ENCODE assay signal across 21 cellular contexts in the genomic region with DNA sequence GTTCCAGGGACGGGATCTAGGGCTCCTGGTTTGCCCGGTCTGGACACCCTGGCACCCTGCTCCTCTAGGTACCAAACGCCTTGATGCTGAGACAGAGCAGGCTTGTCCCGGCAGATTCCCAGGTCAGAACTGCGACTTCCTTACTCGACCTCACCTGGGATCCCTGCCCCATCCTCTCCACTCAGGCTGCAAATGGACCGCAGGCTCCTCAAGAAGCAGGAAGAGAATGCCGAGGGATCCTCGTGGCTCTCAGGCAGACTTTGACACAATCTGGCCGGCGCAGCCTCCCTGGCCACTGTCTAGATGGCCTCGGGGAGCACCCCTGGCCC. TPM values are rescaled to one million over a fixed set of nuclear protein-coding genes. Genes with fewer than 3 reads are reported as not detected.
A peak's percentile ranks its signal among the peaks of the same experiment; 100 is the strongest.
DNase-seq lines count a peak whose midpoint lies in the region; ATAC-seq, FAIRE-seq and TF ChIP-seq lines count a peak whose summit lies in the region.
"Had no signal": no experiment of that assay in that cellular context is flagged by ENCODE, and none has a peak within 500 bp of the region (broad histone marks: within the 10 kb centered on the region; RNA-seq: fewer than 3 reads in every experiment).

No MANE protein-coding gene starts in this region.

- no peak overlapping the region for H3K4me2 ChIP-seq in BLaER1

- peak; percentile 14 for ATAC-seq in foreskin keratinocyte
- ATAC-seq in memory B cell (ENCODE audit: low read depth): no peak
- no peak for ATAC-seq in GM21526 (IDR thresholded peaks at IDR 0.05; ENCODE audit: low FRiP score, unreplicated experiment)

- H3K9me3 Mint-ChIP-seq in memory B cell: no peaks in the 10 kb centered on the region
- H3K9me3 Mint-ChIP-seq: activated CD4-positive, alpha-beta memory T cell treated with anti-CD3 and anti-CD28 coated beads, Interleukin-2, amount 10 ng/mL, durations not matched to agents 7 days and 5 days had no signal

- H3K4me3 ChIP-seq in BLaER1 (0 out of 2 replicates have a peak overlapping the region, but pooled peaks have one; percentile 41), HUES48 (ENCODE audit: low read depth, low read length) (peak overlapping the region; percentile 72)
- H3K4me3 ChIP-seq: lung had no signal

- H3K9ac ChIP-seq in BLaER1 (no peak overlapping the region), HUES48 (ENCODE audit: low read depth, low read length) (no peak overlapping the region)

- no peak for TF ChIP-seq CTCF in foreskin keratinocyte (conservative IDR thresholded peaks at IDR 0.05)

- FAIRE-seq in GM12891 (lab: Jason Lieb, UNC): no peak
- FAIRE-seq: RCC 7860 had no signal

- H4K20me1 ChIP-seq in BLaER1: peaks cover 4% of the 10 kb centered on the region; the same call in 1 of the 2 replicates

- peaks cover 17% of the 10 kb centered on the region for H3K27me3 Mint-ChIP-seq in memory B cell

- peaks cover 1% of the 10 kb centered on the region for H3K36me3 Mint-ChIP-seq in memory B cell

- H3K9me3 ChIP-seq in BLaER1 (peaks cover 23% of the 10 kb centered on the region), HUES48 (ENCODE audit: control insufficient read depth, insufficient read depth, low read length) (no peaks in the 10 kb centered on the region)
- H3K9me3 ChIP-seq: neutrophil had no signal

- H3K4me1 ChIP-seq in BLaER1: no peaks in the 10 kb centered on the region
- peaks cover 34% of the 10 kb centered on the region for H3K4me1 ChIP-seq in HUES48 (ENCODE audit: control insufficient read depth, insufficient read depth, low read length)
- H3K4me1 ChIP-seq in foreskin keratinocyte: no peaks in the 10 kb centered on the region

- H3K27ac Mint-ChIP-seq in memory B cell: no peak overlapping the region
- H3K27ac Mint-ChIP-seq: activated CD4-positive, alpha-beta memory T cell treated with anti-CD3 and anti-CD28 coated beads, Interleukin-2, amount 10 ng/mL, durations not matched to agents 7 days and 5 days had no signal

- H3K27me3 ChIP-seq in BLaER1 (peaks cover 64% of the 10 kb centered on the region), HUES48 (ENCODE audit: control insufficient read depth, insufficient read depth, low read length) (peaks cover 35% of the 10 kb centered on the region), foreskin keratinocyte (peaks cover 92% of the 10 kb centered on the region)

- peaks cover 9% of the 10 kb centered on the region for H3K4me1 Mint-ChIP-seq in memory B cell

- H3K27ac ChIP-seq in BLaER1 (no peak overlapping the region), HUES48 (ENCODE audit: low read depth, low read length) (peak overlapping the region; percentile 84), foreskin keratinocyte (no peak overlapping the region)
- H3K27ac ChIP-seq: neutrophil had no signal

- H3K4me3 Mint-ChIP-seq in memory B cell: peak overlapping the region; percentile 37
- H3K4me3 Mint-ChIP-seq: activated CD4-positive, alpha-beta memory T cell treated with anti-CD3 and anti-CD28 coated beads, Interleukin-2, amount 10 ng/mL, durations not matched to agents 7 days and 5 days had no signal

- no peak for DNase-seq in foreskin keratinocyte
- no peak for DNase-seq in memory B cell (ENCODE audit: low spot score in 2 of 2)
- DNase-seq in GM12891 (ENCODE audit: insufficient read length, low spot score): no peak
- DNase-seq in MV-4-11 (lab: John Stamatoyannopoulos, UW): no peak
- no peak for DNase-seq in GM03348 (ENCODE audit: low spot score)
- DNase-seq: activated CD4-positive, alpha-beta memory T cell treated with anti-CD3 and anti-CD28 coated beads, Interleukin-2, amount 10 ng/mL, durations not matched to agents 7 days and 5 days; central memory CD4-positive, alpha-beta T cell; effector memory CD4-positive, alpha-beta T cell; GF-D8; hippocampal formation; KBM-7; NCI-H2081 treated with DMSO at 0.1 percent for 48 hours; NCI-H774; stimulated activated CD4-positive, alpha-beta T cell treated with anti-CD3 and anti-CD28 coated beads, Interleukin-2, amount 100 ng/mL, for 24 hours had no signal

- H3K36me3 ChIP-seq in BLaER1: 0 out of 2 replicates have a peak, but pooled peaks cover 3% of the 10 kb centered on the region
- no peaks in the 10 kb centered on the region for H3K36me3 ChIP-seq in HUES48 (ENCODE audit: control insufficient read depth, insufficient read depth, low read length)
- H3K36me3 ChIP-seq: neutrophil had no signal

- TF ChIP-seq POLR2A in GM12891 (IDR thresholded peaks at IDR 0.05; ENCODE audit: low read depth, low read length): no peak

TF ChIP-seq in GM12891, 5 proteins besides CTCF, POLR2A, EP300 and RAD21:
- TF ChIP-seq SPI1 (IDR thresholded peaks at IDR 0.05; ENCODE audit: low read depth, low read length) (no peak), TAF1 (IDR thresholded peaks at IDR 0.05; ENCODE audit: low read depth, low read length) (no peak), POLR2AphosphoS5 (IDR thresholded peaks at IDR 0.05; ENCODE audit: low read depth, low read length) (no peak), POU2F2 (IDR thresholded peaks at IDR 0.05; ENCODE audit: low read depth, low read length) (no peak), PAX5 (IDR thresholded peaks at IDR 0.05; ENCODE audit: insufficient read depth, low read length, severe bottlenecking) (no peak)

RNA-seq across cellular contexts. Expression of gene NODAL, which starts 0.4 kb away (rescaled TPM):
- total RNA-seq in foreskin keratinocyte: 0.14 TPM in 2 replicates
- 0.12 and 0.29 TPM in 2 replicates for polyA plus RNA-seq in foreskin keratinocyte
- 0.05 TPM for polyA plus RNA-seq in GM12891 (2012; ENCODE audit: low read depth, missing spikeins)
- total RNA-seq: lung, subcutaneous adipose tissue had no signal
- polyA plus RNA-seq: lung had no signal

RNA-seq across cellular contexts. Expression of gene PALD1, which starts 36.7 kb away (rescaled TPM):
- total RNA-seq in foreskin keratinocyte: 0.04 and 0.07 TPM in 2 replicates
- polyA plus RNA-seq in foreskin keratinocyte: 0.03 TPM in 1 of 2 replicates, not detected in the other
- polyA plus RNA-seq in GM12891 (2012; ENCODE audit: low read depth, missing spikeins): 4.1 TPM

RNA-seq across cellular contexts. Expression of gene EIF4EBP2, which starts 37.9 kb away (rescaled TPM):
- 23.4 and 27.5 TPM in 2 replicates for total RNA-seq in foreskin keratinocyte
- 7.2 and 10.0 TPM in 2 replicates for polyA plus RNA-seq in foreskin keratinocyte
- polyA plus RNA-seq in GM12891 (2012; ENCODE audit: low read depth, missing spikeins): 16.1 TPM

RNA-seq across cellular contexts. Expression of gene LRRC20, which starts 59.4 kb away (rescaled TPM):
- total RNA-seq in foreskin keratinocyte: 8.5 and 12.7 TPM in 2 replicates
- 7.9 and 10.5 TPM in 2 replicates for polyA plus RNA-seq in foreskin keratinocyte
- polyA plus RNA-seq in GM12891 (2012; ENCODE audit: low read depth, missing spikeins): 11.6 TPM
